ENCODE assay signal across 18 cellular contexts in genomic region chr15:39028069-39028468, GRCh38.
DNase-seq lines count a peak whose midpoint lies in the region; FAIRE-seq and TF ChIP-seq lines count a peak whose summit lies in the region.
"Had no signal": no experiment of that assay in that cellular context is flagged by ENCODE, and none has a peak within 500 bp of the region (broad histone marks: within the 10 kb centered on the region; RNA-seq: fewer than 3 reads in every experiment).

No MANE protein-coding gene starts in this region.

- H3K4me3 ChIP-seq in astrocyte (ENCODE audit: insufficient read depth, low read depth, low read length), result no peak overlapping the region
- H3K4me3 ChIP-seq: lung, Peyer's patch, transverse colon had no signal

- no peak overlapping the region for H3K4me3 Mint-ChIP-seq in activated CD4-positive, alpha-beta T cell treated with anti-CD3 and anti-CD28 coated beads, Interleukin-2, amount 10 ng/mL, durations not matched to agents 24 days and 14 days
- H3K4me3 Mint-ChIP-seq in astrocyte (ENCODE audit: unreplicated experiment), result no peak overlapping the region
- H3K4me3 Mint-ChIP-seq: activated naive CD4-positive, alpha-beta T cell treated with anti-CD3 and anti-CD28 coated beads for 36 hours had no signal

- no peaks in the 10 kb centered on the region for H3K9me3 Mint-ChIP-seq in activated CD4-positive, alpha-beta T cell treated with anti-CD3 and anti-CD28 coated beads, Interleukin-2, amount 10 ng/mL, durations not matched to agents 24 days and 14 days
- no peaks in the 10 kb centered on the region for H3K9me3 Mint-ChIP-seq in astrocyte (ENCODE audit: unreplicated experiment)
- H3K9me3 Mint-ChIP-seq: activated naive CD4-positive, alpha-beta T cell treated with anti-CD3 and anti-CD28 coated beads for 36 hours had no signal

- TF ChIP-seq CTCF in astrocyte (IDR thresholded peaks at IDR 0.05; ENCODE audit: insufficient read depth, low read depth, low read length), result no peak

- H3K36me3 ChIP-seq in astrocyte (ENCODE audit: insufficient read depth, low read length), result no peaks in the 10 kb centered on the region
- H3K36me3 ChIP-seq: neutrophil, Peyer's patch, transverse colon had no signal

- no peak overlapping the region for H3K4me2 ChIP-seq in astrocyte (ENCODE audit: low read length)

- H3K79me2 ChIP-seq in astrocyte (ENCODE audit: insufficient read depth, low read length), result no peaks in the 10 kb centered on the region

- H3K27ac Mint-ChIP-seq in activated CD4-positive, alpha-beta T cell treated with anti-CD3 and anti-CD28 coated beads, Interleukin-2, amount 10 ng/mL, durations not matched to agents 24 days and 14 days, result no peak overlapping the region
- no peak overlapping the region for H3K27ac Mint-ChIP-seq in astrocyte (ENCODE audit: unreplicated experiment)
- H3K27ac Mint-ChIP-seq: activated naive CD4-positive, alpha-beta T cell treated with anti-CD3 and anti-CD28 coated beads for 36 hours had no signal

- H2AFZ ChIP-seq in astrocyte (ENCODE audit: low read depth, low read length), result no peak overlapping the region

- H3K27ac ChIP-seq in astrocyte (ENCODE audit: low read depth, low read length), result no peak overlapping the region
- H3K27ac ChIP-seq: 22Rv1, neutrophil, Peyer's patch, transverse colon had no signal

- peaks cover 12% of the 10 kb centered on the region for H3K27me3 Mint-ChIP-seq in activated CD4-positive, alpha-beta T cell treated with anti-CD3 and anti-CD28 coated beads, Interleukin-2, amount 10 ng/mL, durations not matched to agents 24 days and 14 days
- no peaks in the 10 kb centered on the region for H3K27me3 Mint-ChIP-seq in astrocyte (ENCODE audit: low read depth, unreplicated experiment)

- no peaks in the 10 kb centered on the region for H3K27me3 ChIP-seq in astrocyte (ENCODE audit: insufficient read depth, low read length)
- H3K27me3 ChIP-seq: neutrophil, Peyer's patch, transverse colon had no signal

- H3K9me3 ChIP-seq in astrocyte (ENCODE audit: insufficient read depth, low read depth, low read length), result no peaks in the 10 kb centered on the region
- H3K9me3 ChIP-seq: Caco-2, neutrophil, Peyer's patch, transverse colon had no signal

- FAIRE-seq in astrocyte (lab: Jason Lieb, UNC) (no peak), urothelium cell line (lab: Jason Lieb, UNC) (no peak)

- H3K4me1 Mint-ChIP-seq in activated CD4-positive, alpha-beta T cell treated with anti-CD3 and anti-CD28 coated beads, Interleukin-2, amount 10 ng/mL, durations not matched to agents 24 days and 14 days, result no peaks in the 10 kb centered on the region
- H3K4me1 Mint-ChIP-seq in astrocyte (ENCODE audit: low read depth, unreplicated experiment), result peaks cover 15% of the 10 kb centered on the region

- no peaks in the 10 kb centered on the region for H3K4me1 ChIP-seq in astrocyte (ENCODE audit: insufficient read depth, low read length)
- H3K4me1 ChIP-seq: Caco-2, Peyer's patch, transverse colon had no signal

- H3K36me3 Mint-ChIP-seq in activated CD4-positive, alpha-beta T cell treated with anti-CD3 and anti-CD28 coated beads, Interleukin-2, amount 10 ng/mL, durations not matched to agents 24 days and 14 days (ENCODE audit: low read depth), result no peaks in the 10 kb centered on the region
- no peaks in the 10 kb centered on the region for H3K36me3 Mint-ChIP-seq in astrocyte (ENCODE audit: low read depth, unreplicated experiment)

- H4K20me1 ChIP-seq in astrocyte (ENCODE audit: insufficient read depth, low read length), result no peaks in the 10 kb centered on the region

- no peak overlapping the region for H3K9ac ChIP-seq in astrocyte (ENCODE audit: low read length)

- peak; percentile 23 for DNase-seq in activated CD4-positive, alpha-beta T cell treated with anti-CD3 and anti-CD28 coated beads, Interleukin-2, amount 10 ng/mL, durations not matched to agents 24 days and 14 days
- DNase-seq in activated CD4-positive, alpha-beta T cell treated with anti-CD3 and anti-CD28 coated beads for 48 hours, result no peak
- DNase-seq in astrocyte (ENCODE audit: low read depth) (peak; percentile 65), glomerular visceral epithelial cell (ENCODE audit: extremely low spot score) (peak; percentile 49), urothelium cell line (ENCODE audit: low spot score) (peak; percentile 20), GM19240 (ENCODE audit: insufficient read length, low spot score) (no peak), posterior cingulate gyrus (no peak), T-helper 1 cell (no peak)
- DNase-seq: activated naive CD4-positive, alpha-beta T cell treated with anti-CD3 and anti-CD28 coated beads for 36 hours; Caco-2; head of caudate nucleus; NCI-H1105; Peyer's patch; stimulated activated CD8-positive, alpha-beta memory T cell treated with anti-CD3 and anti-CD28 coated beads, Interleukin-4, amount 100 ng/mL, for 48 hours; transverse colon had no signal

- intact Hi-C loops in activated CD4-positive, alpha-beta T cell treated with anti-CD3 and anti-CD28 coated beads, Interleukin-2, amount 10 ng/mL, durations not matched to agents 24 days and 14 days (cut with micrococcal nuclease), result no loop called here
- intact Hi-C loops in posterior cingulate gyrus (cut with DNase I), result no loop called here

Comparison
In these comparisons a context has a peak if more than half of its experiments do, and no peak if none do; other contexts are left out.
1. DNase-seq: peak in activated CD4-positive, alpha-beta T cell treated with anti-CD3 and anti-CD28 coated beads, Interleukin-2, amount 10 ng/mL, durations not matched to agents 24 days and 14 days (single experiment), astrocyte (single experiment), glomerular visceral epithelial cell (single experiment) and urothelium cell line (single experiment); none in activated CD4-positive, alpha-beta T cell treated with anti-CD3 and anti-CD28 coated beads for 48 hours (single experiment), GM19240 (single experiment), posterior cingulate gyrus (0 of 10) and T-helper 1 cell (0 of 5).